ENCODE assay signal across 16 cellular contexts in genomic region chr22:46728470-46728869, GRCh38. TPM values are rescaled to one million over a fixed set of nuclear protein-coding genes. Genes with fewer than 3 reads are reported as not detected.
DNase-seq lines count a peak whose midpoint lies in the region; ATAC-seq and TF ChIP-seq lines count a peak whose summit lies in the region.
"Had no signal": no experiment of that assay in that cellular context is flagged by ENCODE, and none has a peak within 500 bp of the region (broad histone marks: within the 10 kb centered on the region; RNA-seq: fewer than 3 reads in every experiment).

No MANE protein-coding gene starts in this region.

- peak overlapping the region; percentile 43 for H3K9ac ChIP-seq in BLaER1

- DNase-seq in COLO668 (lab: John Stamatoyannopoulos, UW; ENCODE audit: unreplicated experiment): peak; percentile 22
- DNase-seq in Right ventricle myocardium superior: peak; percentile 57
- no peak for DNase-seq in NCI-H2171 treated with DMSO at 0.1 percent for 48 hours (lab: John Stamatoyannopoulos, UW)
- DNase-seq in NCI-H524 treated with DMSO at 0.1 percent for 48 hours (lab: John Stamatoyannopoulos, UW): no peak
- no peak for DNase-seq in NCI-H82 (lab: John Stamatoyannopoulos, UW)
- DNase-seq: endodermal cell, left lung, NCI-H187, sigmoid colon, uterus had no signal

- peak overlapping the region; percentile 40 to 82 (median 61) for H3K27ac Mint-ChIP-seq in nephron
- H3K27ac Mint-ChIP-seq: endodermal cell; T-helper 1 cell treated with Interleukin-12 subunit alpha and Interleukin-12 subunit beta and Interleukin-4 antibody, amounts not matched to agents 30 μg/mL and 1 μg/mL, for 36 hours; WTC11 had no signal

- H3K27ac ChIP-seq in BLaER1 (peak overlapping the region; percentile 56), gastroesophageal sphincter (peak overlapping the region in 1 of 4 donors; percentile 24)
- H3K27ac ChIP-seq: left lung, uterus had no signal

- H3K9me3 ChIP-seq in BLaER1: no peaks in the 10 kb centered on the region
- H3K9me3 ChIP-seq in gastroesophageal sphincter: no peaks in the 10 kb centered on the region
- H3K9me3 ChIP-seq: left lung, sigmoid colon, uterus had no signal

- peaks cover 95% of the 10 kb centered on the region for H3K4me1 ChIP-seq in BLaER1
- H3K4me1 ChIP-seq in gastroesophageal sphincter: peaks cover 0 to 62% (median 29%) of the 10 kb centered on the region in 3 donors

- no peaks in the 10 kb centered on the region for H3K9me3 Mint-ChIP-seq in nephron
- H3K9me3 Mint-ChIP-seq: endodermal cell; T-helper 1 cell treated with Interleukin-12 subunit alpha and Interleukin-12 subunit beta and Interleukin-4 antibody, amounts not matched to agents 30 μg/mL and 1 μg/mL, for 36 hours; WTC11 had no signal

- peaks cover 75% of the 10 kb centered on the region for H3K36me3 ChIP-seq in BLaER1
- peaks cover 0 to 43% of the 10 kb centered on the region in 2 donors for H3K36me3 ChIP-seq in gastroesophageal sphincter
- H3K36me3 ChIP-seq: uterus had no signal

- peak; percentile 49 for ATAC-seq in Right ventricle myocardium superior (ENCODE audit: poor library complexity)
- no peak for ATAC-seq in gastroesophageal sphincter
- ATAC-seq: K562, left lung, WTC11 had no signal

- no peak for TF ChIP-seq EP300 in gastroesophageal sphincter (IDR thresholded peaks at IDR 0.05)

- no peaks in the 10 kb centered on the region for H3K27me3 ChIP-seq in BLaER1
- no peaks in the 10 kb centered on the region for H3K27me3 ChIP-seq in gastroesophageal sphincter
- H3K27me3 ChIP-seq: left lung, sigmoid colon, uterus had no signal

- no peak for TF ChIP-seq CTCF in nephron (IDR thresholded peaks at IDR 0.05; ENCODE audit: unreplicated experiment in 3 of 3)
- no peak for TF ChIP-seq CTCF in gastroesophageal sphincter (IDR thresholded peaks at IDR 0.05)

- H3K27me3 Mint-ChIP-seq in nephron (ENCODE audit: low read depth): no peaks in the 10 kb centered on the region

- H3K4me3 ChIP-seq in BLaER1 (no peak overlapping the region), gastroesophageal sphincter (no peak overlapping the region)
- H3K4me3 ChIP-seq: K562, left lung, sigmoid colon, uterus had no signal

- H3K4me1 Mint-ChIP-seq in nephron: peaks cover 44% of the 10 kb centered on the region

- 69% methylated on average over 5 of the region's 11 CpGs; no CpG with 5 or more reads in 1 of the 2 donors for WGBS in gastroesophageal sphincter (ENCODE audit: low coverage in 1 of 2), 2 donors

- H3K4me2 ChIP-seq in BLaER1: peak overlapping the region; percentile 98

- peaks cover 100% of the 10 kb centered on the region for H4K20me1 ChIP-seq in BLaER1

- H3K36me3 Mint-ChIP-seq in nephron (ENCODE audit: low read depth): peaks cover 11% of the 10 kb centered on the region

- intact Hi-C loops in Right ventricle myocardium superior (cut with DNase I): no loop called here

- no peak for TF ChIP-seq POLR2A in gastroesophageal sphincter (IDR thresholded peaks at IDR 0.05)

- H3K4me3 Mint-ChIP-seq in nephron: peak overlapping the region in 1 of 3 experiments; percentile 19
- H3K4me3 Mint-ChIP-seq: endodermal cell; T-helper 1 cell treated with Interleukin-12 subunit alpha and Interleukin-12 subunit beta and Interleukin-4 antibody, amounts not matched to agents 30 μg/mL and 1 μg/mL, for 36 hours; WTC11 had no signal

RNA-seq across cellular contexts. Expression of gene CERK, which starts 9.6 kb away (rescaled TPM):
- total RNA-seq in Right ventricle myocardium superior (69.0 TPM), gastroesophageal sphincter (10 to 100 TPM; 44.6 to 55.9 (median 45.6) TPM)

RNA-seq across cellular contexts. Expression of gene TBC1D22A, which starts 34.0 kb away (rescaled TPM):
- total RNA-seq in Right ventricle myocardium superior: 14.0 TPM
- 10 to 100 TPM; 16.2 to 22.2 (median 17.8) TPM for total RNA-seq in gastroesophageal sphincter

Comparison
In these comparisons a context has a peak if more than half of its experiments do, and no peak if none do; other contexts are left out.
1. DNase-seq: peak in COLO668 (single experiment) and Right ventricle myocardium superior (single experiment); none in NCI-H2171 treated with DMSO at 0.1 percent for 48 hours (single experiment), NCI-H524 treated with DMSO at 0.1 percent for 48 hours (single experiment) and NCI-H82 (single experiment).